Comparison of ENCODE assay signal across 8 cellular contexts in the genomic region with DNA sequence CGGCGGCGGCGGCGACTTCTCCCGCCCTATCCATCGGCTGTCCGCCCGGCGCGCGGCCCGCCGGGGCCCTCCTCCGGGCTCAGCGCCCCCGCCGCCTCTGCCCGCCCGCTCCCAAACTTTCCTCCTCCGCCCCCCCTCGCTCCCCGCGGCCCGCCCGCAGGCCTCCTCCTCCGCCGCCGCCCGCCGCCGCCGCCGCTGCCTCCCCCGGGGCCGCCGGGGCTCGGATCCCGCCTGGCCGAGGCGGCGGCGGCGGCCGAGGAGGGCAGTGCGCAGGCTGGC. TPM values are rescaled to one million over a fixed set of nuclear protein-coding genes. Genes with fewer than 3 reads are reported as not detected.
DNase-seq lines count a peak whose midpoint lies in the region; ATAC-seq and TF ChIP-seq lines count a peak whose summit lies in the region.

No MANE protein-coding gene starts in this region.

- no peak for TF ChIP-seq POLR2A in gastrocnemius medialis (IDR thresholded peaks at IDR 0.05)

- peak overlapping the region; percentile 74 for H3K4me3 ChIP-seq in GM12875 (ENCODE audit: low read depth, low read length)
- H3K4me3 ChIP-seq in effector memory CD4-positive, alpha-beta T cell (ENCODE audit: insufficient read depth, low read depth, low read length, poor library complexity, severe bottlenecking) = peak overlapping the region; percentile 78
- peak overlapping the region; percentile 63 to 85 (median 77) for H3K4me3 ChIP-seq in gastrocnemius medialis

- peak; percentile 38 to 57 for ATAC-seq in gastrocnemius medialis
- ATAC-seq in HG03354 (IDR thresholded peaks at IDR 0.05; ENCODE audit: poor library complexity, severe bottlenecking, unreplicated experiment) = no peak

- peaks cover 3% of the 10 kb centered on the region for H3K36me3 Mint-ChIP-seq in IgD-negative memory B cell

- in situ Hi-C loops in gastrocnemius medialis (cut with MboI; ENCODE audit: low sequenced_read_pairs in 4 of 4) = no loop called here

- no peak overlapping the region for H3K27ac Mint-ChIP-seq in IgD-negative memory B cell

- TF ChIP-seq CTCF in GM12875 (IDR thresholded peaks at IDR 0.05; ENCODE audit: borderline replicate concordance, insufficient read depth, low read depth, low read length) (no peak), gastrocnemius medialis (IDR thresholded peaks at IDR 0.05 in 4 of 5, conservative IDR thresholded peaks at IDR 0.05 in 1 of 5) (no peak)

- peaks cover 4% of the 10 kb centered on the region for H3K4me1 ChIP-seq in effector memory CD4-positive, alpha-beta T cell (ENCODE audit: control insufficient read depth, insufficient read depth, low read length, poor library complexity, severe bottlenecking)
- peaks cover 3 to 15% of the 10 kb centered on the region in 2 donors for H3K4me1 ChIP-seq in gastrocnemius medialis

- no peak for DNase-seq in effector memory CD4-positive, alpha-beta T cell
- DNase-seq in gastrocnemius medialis = no peak
- DNase-seq in H4 (ENCODE audit: low spot score) = no peak
- DNase-seq in NCI-H2171 treated with DMSO at 0.1 percent for 48 hours (lab: John Stamatoyannopoulos, UW) = no peak
- no peak for DNase-seq in AG08395 (ENCODE audit: low spot score)

- H3K4me1 Mint-ChIP-seq in IgD-negative memory B cell = peaks cover 11 to 25% (median 20%) of the 10 kb centered on the region in 3 donors

- H3K27me3 Mint-ChIP-seq in IgD-negative memory B cell = no peaks in the 10 kb centered on the region

- no peaks in the 10 kb centered on the region for H3K9me3 Mint-ChIP-seq in IgD-negative memory B cell

- H3K27ac ChIP-seq in effector memory CD4-positive, alpha-beta T cell (ENCODE audit: insufficient read depth, low read length, poor library complexity, severe bottlenecking) = no peak overlapping the region
- peak overlapping the region; percentile 78 to 81 (median 80) for H3K27ac ChIP-seq in gastrocnemius medialis

- H3K36me3 ChIP-seq in effector memory CD4-positive, alpha-beta T cell (ENCODE audit: control insufficient read depth, insufficient read depth, low read length) = no peaks in the 10 kb centered on the region
- H3K36me3 ChIP-seq in gastrocnemius medialis = no peaks in the 10 kb centered on the region

- H3K9me3 ChIP-seq in effector memory CD4-positive, alpha-beta T cell (ENCODE audit: control insufficient read depth, low read length) = no peaks in the 10 kb centered on the region
- no peaks in the 10 kb centered on the region for H3K9me3 ChIP-seq in gastrocnemius medialis

- H3K4me3 Mint-ChIP-seq in IgD-negative memory B cell = peak overlapping the region; percentile 95 to 100 (median 99)

- intact Hi-C loops in gastrocnemius medialis (cut with DNase I; ENCODE audit: low total_unique reads) = loop anchor here (1.0 kb wide), 1 partner anchor 39 kb away; the partner anchor contains the start of gene MAPKAP1

- no peaks in the 10 kb centered on the region for H3K27me3 ChIP-seq in effector memory CD4-positive, alpha-beta T cell (replicated peaks; ENCODE audit: control insufficient read depth, insufficient read depth, low read length, poor library complexity, severe bottlenecking)
- H3K27me3 ChIP-seq in gastrocnemius medialis = peaks cover 14 to 37% (median 32%) of the 10 kb centered on the region in 3 donors

RNA-seq across cellular contexts. Expression of gene PBX3, which starts 0.5 kb away (rescaled TPM):
- 7.2 TPM for polyA plus RNA-seq in IgD-negative memory B cell
- total RNA-seq in gastrocnemius medialis = 10 to 100 TPM in 2 of 4 donors, 1 to 10 TPM in 2; 6.6 to 31.0 (median 9.6) TPM
- total RNA-seq in H4 (2014; rRNA removed; shearing (Covaris generic)) = 6.4 and 9.6 TPM in 2 replicates

RNA-seq across cellular contexts. Expression of gene MAPKAP1, which starts 39.7 kb away (rescaled TPM):
- 74.7 TPM for polyA plus RNA-seq in IgD-negative memory B cell
- total RNA-seq in gastrocnemius medialis = 100 to 1,000 TPM in 3 of 4 donors, 10 to 100 TPM in 1; 58.2 to 123 (median 104) TPM
- 84.3 and 93.3 TPM in 2 replicates for total RNA-seq in H4 (2014; rRNA removed; shearing (Covaris generic))
